In genomic region chr3:129313415-129313982, GRCh38 we compare ENCODE assay signal across 8 cellular contexts.
DNase-seq lines count a peak whose midpoint lies in the region; ATAC-seq lines count a peak whose summit lies in the region.

No MANE protein-coding gene starts in this region.

- H3K27ac Mint-ChIP-seq in activated naive CD4-positive, alpha-beta T cell treated with anti-CD3 and anti-CD28 coated beads, Interleukin-2, amount 50 U/mL, for 24 hours, result peak overlapping the region; percentile 91
- peak overlapping the region; percentile 56 for H3K27ac Mint-ChIP-seq in memory B cell

- no peaks in the 10 kb centered on the region for H3K9me3 Mint-ChIP-seq in activated naive CD4-positive, alpha-beta T cell treated with anti-CD3 and anti-CD28 coated beads, Interleukin-2, amount 50 U/mL, for 24 hours
- H3K9me3 Mint-ChIP-seq in memory B cell, result no peaks in the 10 kb centered on the region

- H3K4me1 Mint-ChIP-seq in activated naive CD4-positive, alpha-beta T cell treated with anti-CD3 and anti-CD28 coated beads, Interleukin-2, amount 50 U/mL, for 24 hours, result peaks cover 25% of the 10 kb centered on the region
- peaks cover 19% of the 10 kb centered on the region for H3K4me1 Mint-ChIP-seq in memory B cell

- peak overlapping the region; percentile 95 for H3K4me3 Mint-ChIP-seq in activated naive CD4-positive, alpha-beta T cell treated with anti-CD3 and anti-CD28 coated beads, Interleukin-2, amount 50 U/mL, for 24 hours
- H3K4me3 Mint-ChIP-seq in memory B cell, result peak overlapping the region; percentile 49

- no peak for ATAC-seq in memory B cell (ENCODE audit: low read depth)
- ATAC-seq in GM19455 (IDR thresholded peaks at IDR 0.05; ENCODE audit: unreplicated experiment), result no peak
- no peak for ATAC-seq in HG03354 (IDR thresholded peaks at IDR 0.05; ENCODE audit: poor library complexity, severe bottlenecking, unreplicated experiment)

- DNase-seq in stimulated activated naive CD4-positive, alpha-beta T cell (lab: John Stamatoyannopoulos, UW), result peak in 4 of 6 experiments; percentile 5 to 43 (median 15)
- no peak for DNase-seq in stimulated activated naive CD4-positive, alpha-beta T cell treated with Interleukin-2 at 50 U/mL for 16 hours (lab: John Stamatoyannopoulos, UW)
- DNase-seq in memory B cell (ENCODE audit: low spot score in 2 of 2) (no peak), NCI-H128 (lab: John Stamatoyannopoulos, UW; ENCODE audit: unreplicated experiment) (no peak), NCI-H1436 treated with DMSO at 0.1 percent for 48 hours (lab: John Stamatoyannopoulos, UW) (no peak)

- no peaks in the 10 kb centered on the region for H3K36me3 Mint-ChIP-seq in activated naive CD4-positive, alpha-beta T cell treated with anti-CD3 and anti-CD28 coated beads, Interleukin-2, amount 50 U/mL, for 24 hours
- H3K36me3 Mint-ChIP-seq in memory B cell, result no peaks in the 10 kb centered on the region

- no peaks in the 10 kb centered on the region for H3K27me3 Mint-ChIP-seq in activated naive CD4-positive, alpha-beta T cell treated with anti-CD3 and anti-CD28 coated beads, Interleukin-2, amount 50 U/mL, for 24 hours
- peaks cover 6% of the 10 kb centered on the region for H3K27me3 Mint-ChIP-seq in memory B cell

Comparison
In these comparisons a context has a peak if more than half of its experiments do, and no peak if none do; other contexts are left out.
1. DNase-seq: peak in stimulated activated naive CD4-positive, alpha-beta T cell (4 of 6); none in stimulated activated naive CD4-positive, alpha-beta T cell treated with Interleukin-2 at 50 U/mL for 16 hours (single experiment), memory B cell (0 of 2), NCI-H128 (single experiment) and NCI-H1436 treated with DMSO at 0.1 percent for 48 hours (single experiment).